In genomic region chr11:575324-575995, GRCh38 we compare ENCODE assay signal across 1 cellular context.
TF ChIP-seq lines count a peak whose summit lies in the region.

No MANE protein-coding gene starts in this region.

TF ChIP-seq in endothelial cell of umbilical vein, 7 proteins besides CTCF, POLR2A, EP300 and RAD21:
- TF ChIP-seq GATA2 (IDR thresholded peaks at IDR 0.05; ENCODE audit: insufficient read depth, insufficient read length, low read depth, low read length) (no peak), EZH2 (IDR thresholded peaks at IDR 0.05; ENCODE audit: borderline replicate concordance, low read depth, low read length, severe bottlenecking) (peak; percentile 83)
